15 cellular contexts compared by ENCODE assay signal in the genomic region with DNA sequence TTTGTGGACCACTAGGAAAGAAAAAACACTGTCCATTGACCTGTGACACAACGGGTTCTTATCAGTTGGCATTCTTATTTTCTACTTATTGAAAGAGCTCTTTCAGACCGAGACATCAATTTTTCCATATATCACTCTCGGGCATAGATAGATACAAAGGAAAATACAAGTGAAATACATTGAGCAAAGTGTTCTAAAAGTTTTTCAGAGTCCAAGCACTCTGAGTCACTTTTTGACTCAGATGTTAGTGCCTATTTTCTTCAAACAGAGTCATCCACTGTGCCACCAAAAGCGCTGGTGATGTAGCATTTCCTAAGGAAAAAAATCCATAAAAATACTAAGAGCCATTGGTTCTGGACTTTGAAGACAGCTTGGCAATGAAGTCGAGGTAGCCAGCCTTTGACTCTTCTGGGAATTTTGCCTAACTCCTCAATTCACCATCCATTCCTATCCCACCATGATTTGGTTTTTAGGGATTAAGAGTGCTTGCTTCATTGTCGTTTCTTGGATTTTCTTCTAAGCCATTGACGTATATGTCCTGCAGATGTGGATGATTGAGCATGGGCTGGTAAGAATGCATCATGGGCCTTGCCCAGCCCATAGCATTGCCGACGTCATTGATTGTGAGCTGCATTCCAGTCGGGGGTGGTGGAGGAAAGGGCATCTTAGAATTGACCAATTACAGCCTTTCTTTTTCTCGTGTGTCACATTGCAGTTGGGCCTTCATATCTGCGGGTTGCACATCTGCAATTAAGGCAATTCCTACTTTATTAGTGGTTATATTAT. TPM values are rescaled to one million over a fixed set of nuclear protein-coding genes. Genes with fewer than 3 reads are reported as not detected.
DNase-seq lines count a peak whose midpoint lies in the region; ATAC-seq and TF ChIP-seq lines count a peak whose summit lies in the region.
"Had no signal": no experiment of that assay in that cellular context is flagged by ENCODE, and none has a peak within 500 bp of the region (broad histone marks: within the 10 kb centered on the region; RNA-seq: fewer than 3 reads in every experiment).

No MANE protein-coding gene starts in this region.

- in situ Hi-C loops in brain microvascular endothelial cell (cut with HindIII; ENCODE audit: low pct_ligation_motif_present, low sequenced_read_pairs): no loop called here

- no peak overlapping the region for H2AFZ ChIP-seq in DND-41 (ENCODE audit: low read depth, low read length)
- no peak overlapping the region for H2AFZ ChIP-seq in Loucy (ENCODE audit: low read length)

- TF ChIP-seq CTCF in DND-41 (IDR thresholded peaks at IDR 0.05; ENCODE audit: borderline replicate concordance, extremely low read depth, low read length, poor library complexity, severe bottlenecking) (no peak), Loucy (conservative IDR thresholded peaks at IDR 0.05; ENCODE audit: low read length) (no peak), brain microvascular endothelial cell (IDR thresholded peaks at IDR 0.05; ENCODE audit: low read depth, low read length, missing control alignments) (no peak), neural crest cell (conservative IDR thresholded peaks at IDR 0.05) (no peak)

- peak overlapping the region; percentile 84 for H3K4me2 ChIP-seq in DND-41 (ENCODE audit: insufficient read depth, low read length)
- H3K4me2 ChIP-seq in Loucy (ENCODE audit: low read depth, low read length, poor library complexity, severe bottlenecking): peak overlapping the region; percentile 92

- H3K4me1 ChIP-seq in DND-41 (ENCODE audit: insufficient read depth, low read length) (peaks cover 95% of the 10 kb centered on the region), Loucy (ENCODE audit: insufficient read depth, low read length, poor library complexity, severe bottlenecking) (peaks cover 42% of the 10 kb centered on the region)
- H3K4me1 ChIP-seq: Caco-2, lower lobe of right lung had no signal

- no peak for DNase-seq in DND-41
- DNase-seq in brain microvascular endothelial cell: peak; percentile 40
- no peak for DNase-seq in neural crest cell (ENCODE audit: low read depth, low spot score)
- no peak for DNase-seq in NCI-H748 (lab: John Stamatoyannopoulos, UW; ENCODE audit: unreplicated experiment)
- DNase-seq in SIG-M5 treated with dmso at 0.1 percent for 504 hours (lab: John Stamatoyannopoulos, UW; ENCODE audit: unreplicated experiment): no peak
- DNase-seq in HUDEP-2 (lab: John Stamatoyannopoulos, UW; ENCODE audit: unreplicated experiment in 76 of 76): no peak
- DNase-seq in NCI-H2227 (lab: John Stamatoyannopoulos, UW; ENCODE audit: unreplicated experiment): no peak
- DNase-seq: activated CD8-positive, alpha-beta memory T cell treated with anti-CD3 and anti-CD28 coated beads, Interleukin-2, amount 50 U/mL, for 4 hours; Caco-2; lower lobe of right lung; NCI-H1694 treated with DMSO at 0.1 percent for 48 hours; NCI-H748 treated with DMSO at 0.1 percent for 48 hours; thyroid gland had no signal

- peaks cover 2% of the 10 kb centered on the region for H3K9me3 Mint-ChIP-seq in neural crest cell

- no peak for ATAC-seq in DND-41 (ENCODE audit: insufficient read depth, low read depth)
- ATAC-seq: HepG2, lower lobe of right lung had no signal

- H3K4me3 ChIP-seq in DND-41 (ENCODE audit: low read depth in 1 of 2, low read length in 2 of 2) (no peak overlapping the region), Loucy (ENCODE audit: low read length, poor library complexity, severe bottlenecking) (no peak overlapping the region), brain microvascular endothelial cell (ENCODE audit: low read depth, low read length) (no peak overlapping the region)
- H3K4me3 ChIP-seq: lower lobe of right lung, thyroid gland had no signal

- peaks cover 100% of the 10 kb centered on the region for H3K79me2 ChIP-seq in DND-41 (ENCODE audit: insufficient read depth, low read length)
- H3K79me2 ChIP-seq in Loucy (ENCODE audit: insufficient read depth, low read length): peaks cover 100% of the 10 kb centered on the region

- no peak overlapping the region for H3K9ac ChIP-seq in DND-41 (ENCODE audit: low read depth, low read length)
- no peak overlapping the region for H3K9ac ChIP-seq in Loucy (ENCODE audit: low read depth, low read length, poor library complexity, severe bottlenecking)

- H3K9me2 ChIP-seq in Loucy (replicated peaks; ENCODE audit: low read depth, low read length): no peaks in the 10 kb centered on the region

- H3K27ac Mint-ChIP-seq in neural crest cell (ENCODE audit: unreplicated experiment): peak overlapping the region; percentile 3

- no peak overlapping the region for H3K4me3 Mint-ChIP-seq in neural crest cell

- no peaks in the 10 kb centered on the region for H3F3A ChIP-seq in Loucy (ENCODE audit: low read depth)

- H3K9me3 ChIP-seq in DND-41 (ENCODE audit: insufficient read depth, low read length, severe bottlenecking) (peaks cover 2% of the 10 kb centered on the region), Loucy (ENCODE audit: insufficient read depth, low read depth, low read length) (no peaks in the 10 kb centered on the region)
- H3K9me3 ChIP-seq: Caco-2, lower lobe of right lung, thyroid gland had no signal

- no peaks in the 10 kb centered on the region for H3K27me3 Mint-ChIP-seq in neural crest cell (ENCODE audit: low read depth)

- H4K20me1 ChIP-seq in DND-41 (ENCODE audit: insufficient read depth, low read length) (peaks cover 92% of the 10 kb centered on the region), Loucy (ENCODE audit: insufficient read depth, low read length, poor library complexity, severe bottlenecking) (peaks cover 98% of the 10 kb centered on the region)

- H3K27ac ChIP-seq in DND-41 (ENCODE audit: low read length) (peak overlapping the region; percentile 92), brain microvascular endothelial cell (peak overlapping the region; percentile 6)
- H3K27ac ChIP-seq: lower lobe of right lung, thyroid gland had no signal

- peaks cover 44% of the 10 kb centered on the region for H3K4me1 Mint-ChIP-seq in neural crest cell

- peaks cover 83% of the 10 kb centered on the region for H3K36me3 ChIP-seq in DND-41 (ENCODE audit: insufficient read depth, low read length)
- peaks cover 54% of the 10 kb centered on the region; the same call in 1 of the 2 replicates for H3K36me3 ChIP-seq in Loucy (ENCODE audit: insufficient read depth, low read length)
- no peaks in the 10 kb centered on the region for H3K36me3 ChIP-seq in brain microvascular endothelial cell (replicated peaks)
- H3K36me3 ChIP-seq: lower lobe of right lung, thyroid gland had no signal

- no peaks in the 10 kb centered on the region for H3K27me3 ChIP-seq in DND-41 (ENCODE audit: insufficient read depth, low read length, poor library complexity)
- H3K27me3 ChIP-seq in Loucy (ENCODE audit: insufficient read depth, low read length, poor library complexity, severe bottlenecking): no peaks in the 10 kb centered on the region
- no peaks in the 10 kb centered on the region for H3K27me3 ChIP-seq in brain microvascular endothelial cell (replicated peaks)
- H3K27me3 ChIP-seq: thyroid gland had no signal

- H3K36me3 Mint-ChIP-seq in neural crest cell (ENCODE audit: low read depth): peaks cover 4% of the 10 kb centered on the region

RNA-seq across cellular contexts. Expression of gene GALNT2, which starts 10.6 kb away (rescaled TPM):
- total RNA-seq in neural crest cell: 57.1 and 58.0 TPM in 2 replicates
